10 cellular contexts compared by ENCODE assay signal in the genomic region with DNA sequence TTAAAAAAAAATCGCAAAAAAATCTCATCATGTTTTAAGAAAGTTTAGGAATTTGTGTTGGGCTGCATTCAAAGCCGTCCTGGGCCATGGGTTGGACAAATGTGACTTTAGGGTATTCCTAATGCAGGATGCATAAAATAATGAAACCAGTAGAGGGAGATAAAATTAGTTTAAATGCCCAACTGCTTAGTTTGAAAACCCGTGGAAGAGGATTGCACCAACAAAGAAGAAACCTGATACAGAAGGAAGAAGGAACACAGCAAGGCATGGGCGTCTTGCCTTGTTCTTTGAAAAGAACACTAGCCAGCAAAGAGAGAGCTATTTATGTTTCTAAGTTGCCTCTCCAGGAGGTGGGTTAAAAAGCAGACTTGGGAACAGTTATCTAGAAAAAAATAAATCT. TPM values are rescaled to one million over a fixed set of nuclear protein-coding genes. Genes with fewer than 3 reads are reported as not detected.
DNase-seq lines count a peak whose midpoint lies in the region; ATAC-seq and TF ChIP-seq lines count a peak whose summit lies in the region.
"Had no signal": no experiment of that assay in that cellular context is flagged by ENCODE, and none has a peak within 500 bp of the region (broad histone marks: within the 10 kb centered on the region; RNA-seq: fewer than 3 reads in every experiment).

No MANE protein-coding gene starts in this region.

- H3K4me3 ChIP-seq in GM23248 (no peak overlapping the region), foreskin fibroblast (ENCODE audit: low read depth in 1 of 2, low read length in 2 of 2) (no peak overlapping the region), transverse colon (no peak overlapping the region), vagina (no peak overlapping the region)
- H3K4me3 ChIP-seq: SJSA1 had no signal

- no peak for TF ChIP-seq EP300 in transverse colon (IDR thresholded peaks at IDR 0.05; ENCODE audit: low read depth)

- 0 out of 2 replicates have a peak, but pooled peaks cover 5% of the 10 kb centered on the region for H3F3A ChIP-seq in GM23248 (ENCODE audit: insufficient read depth)

- H3K27ac ChIP-seq in GM23248 = no peak overlapping the region
- no peak overlapping the region for H3K27ac ChIP-seq in RWPE1
- no peak overlapping the region for H3K27ac ChIP-seq in transverse colon
- H3K27ac ChIP-seq in vagina = no peak overlapping the region
- H3K27ac ChIP-seq: SJSA1 had no signal

- no peaks in the 10 kb centered on the region for H3K4me1 Mint-ChIP-seq in stimulated activated effector memory CD8-positive, alpha-beta T cell treated with anti-CD3 and anti-CD28 coated beads, Interleukin-12 subunit alpha, Interleukin-12 subunit beta, amount 100 ng/mL, for 72 hours
- H3K4me1 Mint-ChIP-seq: activated naive CD8-positive, alpha-beta T cell treated with anti-CD3 and anti-CD28 coated beads, Interleukin-2, amount 10 ng/mL, durations not matched to agents 7 days and 5 days had no signal

- no peak overlapping the region for H3K4me2 ChIP-seq in GM23248 (ENCODE audit: unreplicated experiment)

- 0 out of 2 replicates have a peak overlapping the region, but pooled peaks have one; percentile 19 for H2AFZ ChIP-seq in GM23248

- DNase-seq in ACHN (peak; percentile 16), GM23248 (peak; percentile 52), RWPE1 (ENCODE audit: low spot score) (peak; percentile 28), foreskin fibroblast (peak; percentile 23 to 56), transverse colon (no peak), vagina (ENCODE audit: extremely low spot score in 2 of 2) (no peak), HK-2 (ENCODE audit: unreplicated experiment) (no peak)
- DNase-seq in stimulated activated effector memory CD8-positive, alpha-beta T cell treated with anti-CD3 and anti-CD28 coated beads, Interleukin-12 subunit alpha, Interleukin-12 subunit beta, amount 100 ng/mL, for 72 hours (ENCODE audit: low spot score in 2 of 2) = no peak
- DNase-seq: activated naive CD8-positive, alpha-beta T cell treated with anti-CD3 and anti-CD28 coated beads, Interleukin-2, amount 10 ng/mL, durations not matched to agents 7 days and 5 days had no signal

- POLR2A ChIA-PET in RWPE1 (lab: Yijun Ruan, JAX; ENCODE audit: low non-redundant PET) = no interaction called here

- in situ Hi-C loops in ACHN (cut with HindIII; ENCODE audit: low pct_ligation_motif_present, low pct_unique_long_range_greater_than_20kb, low sequenced_read_pairs) = no loop called here
- in situ Hi-C loops in GM23248 (cut with MboI) = no loop called here
- in situ Hi-C loops in transverse colon (cut with MboI; ENCODE audit: low pct_ligation_motif_present in 1 of 4, low pct_unique_long_range_greater_than_20kb in 1 of 4, low sequenced_read_pairs in 3 of 4) = no loop called here

- no peak overlapping the region for H3K4me3 Mint-ChIP-seq in stimulated activated effector memory CD8-positive, alpha-beta T cell treated with anti-CD3 and anti-CD28 coated beads, Interleukin-12 subunit alpha, Interleukin-12 subunit beta, amount 100 ng/mL, for 72 hours
- H3K4me3 Mint-ChIP-seq: activated naive CD8-positive, alpha-beta T cell treated with anti-CD3 and anti-CD28 coated beads, Interleukin-2, amount 10 ng/mL, durations not matched to agents 7 days and 5 days had no signal

- ATAC-seq in stimulated activated effector memory CD8-positive, alpha-beta T cell treated with anti-CD3 and anti-CD28 coated beads, Interleukin-12 subunit alpha, Interleukin-12 subunit beta, amount 100 ng/mL, for 72 hours = no peak

- 33 to 34% methylated on average over 4 of the region's 4 CpGs for WGBS in GM23248 (ENCODE audit: low coverage in 1 of 2, low lambda C conversion rate in 2 of 2, missing lambda C conversion rate in 2 of 2), 2 experiments
- WGBS in transverse colon (ENCODE audit: low coverage in 1 of 2), 2 donors = 52 to 65% methylated on average over 4 of the region's 4 CpGs

- H3K9me3 Mint-ChIP-seq in stimulated activated effector memory CD8-positive, alpha-beta T cell treated with anti-CD3 and anti-CD28 coated beads, Interleukin-12 subunit alpha, Interleukin-12 subunit beta, amount 100 ng/mL, for 72 hours = no peaks in the 10 kb centered on the region
- H3K9me3 Mint-ChIP-seq: activated naive CD8-positive, alpha-beta T cell treated with anti-CD3 and anti-CD28 coated beads, Interleukin-2, amount 10 ng/mL, durations not matched to agents 7 days and 5 days had no signal

- H3K9me2 ChIP-seq in GM23248 (ENCODE audit: insufficient read depth) = no peaks in the 10 kb centered on the region

- 0 out of 2 replicates have a peak, but pooled peaks have one; percentile 12 for TF ChIP-seq CTCF in RWPE1 (conservative IDR thresholded peaks at IDR 0.05; ENCODE audit: low read depth)
- peak; percentile 14 for TF ChIP-seq CTCF in foreskin fibroblast (IDR thresholded peaks at IDR 0.05; ENCODE audit: low read depth, low read length)
- no peak for TF ChIP-seq CTCF in transverse colon (IDR thresholded peaks at IDR 0.05)
- no peak for TF ChIP-seq CTCF in vagina (IDR thresholded peaks at IDR 0.05)

- H3K9me3 ChIP-seq in GM23248 (ENCODE audit: low read depth) (no peaks in the 10 kb centered on the region), transverse colon (no peaks in the 10 kb centered on the region), vagina (no peaks in the 10 kb centered on the region)
- H3K9me3 ChIP-seq: SJSA1 had no signal

- intact Hi-C loops in transverse colon (cut with DNase I; ENCODE audit: low total_unique reads) (no loop called here), vagina (cut with DNase I) (no loop called here)

- H3K79me2 ChIP-seq in GM23248 (ENCODE audit: insufficient read depth) = no peaks in the 10 kb centered on the region

- H3K36me3 ChIP-seq in GM23248 (ENCODE audit: low read depth) (0 out of 2 replicates have a peak, but pooled peaks cover 3% of the 10 kb centered on the region), transverse colon (no peaks in the 10 kb centered on the region), vagina (no peaks in the 10 kb centered on the region)
- H3K36me3 ChIP-seq: SJSA1 had no signal

- H3K4me1 ChIP-seq in GM23248 (ENCODE audit: insufficient read depth) (no peaks in the 10 kb centered on the region), transverse colon (no peaks in the 10 kb centered on the region), vagina (no peaks in the 10 kb centered on the region)
- H3K4me1 ChIP-seq: SJSA1 had no signal

- peaks cover 2% of the 10 kb centered on the region for H3K36me3 Mint-ChIP-seq in stimulated activated effector memory CD8-positive, alpha-beta T cell treated with anti-CD3 and anti-CD28 coated beads, Interleukin-12 subunit alpha, Interleukin-12 subunit beta, amount 100 ng/mL, for 72 hours

- no peak overlapping the region for H3K27ac Mint-ChIP-seq in stimulated activated effector memory CD8-positive, alpha-beta T cell treated with anti-CD3 and anti-CD28 coated beads, Interleukin-12 subunit alpha, Interleukin-12 subunit beta, amount 100 ng/mL, for 72 hours
- H3K27ac Mint-ChIP-seq: activated naive CD8-positive, alpha-beta T cell treated with anti-CD3 and anti-CD28 coated beads, Interleukin-2, amount 10 ng/mL, durations not matched to agents 7 days and 5 days had no signal

- no peaks in the 10 kb centered on the region for H3K27me3 ChIP-seq in GM23248 (replicated peaks; ENCODE audit: insufficient read depth)
- no peaks in the 10 kb centered on the region for H3K27me3 ChIP-seq in transverse colon
- no peaks in the 10 kb centered on the region for H3K27me3 ChIP-seq in vagina
- H3K27me3 ChIP-seq: SJSA1 had no signal

- CTCF ChIA-PET in RWPE1 (lab: Yijun Ruan, JAX) = no interaction called here

- H4K20me1 ChIP-seq in GM23248 (ENCODE audit: insufficient read depth) = no peaks in the 10 kb centered on the region

- TF ChIP-seq POLR2A in transverse colon (IDR thresholded peaks at IDR 0.05) = no peak
- no peak for TF ChIP-seq POLR2A in vagina (IDR thresholded peaks at IDR 0.05)

- H3K9ac ChIP-seq in GM23248 = no peak overlapping the region

RNA-seq across cellular contexts. Expression of a gene that starts 37.9 kb away (rescaled TPM):
- total RNA-seq in GM23248 (2014; rRNA removed; shearing (Covaris generic)) = 20.5 and 32.2 TPM in 2 replicates
- polyA plus RNA-seq in GM23248 (2016; fragmentation: Nextera tagmentation; extraction: Ambion mirVana) = 28.7 and 31.4 TPM in 2 replicates
- total RNA-seq in transverse colon (1 to 10 TPM; 1.1 to 6.8 (median 2.7) TPM), vagina (9.3 TPM)

RNA-seq across cellular contexts. Expression of a gene that starts 38.1 kb away (rescaled TPM):
- 17.9 and 22.6 TPM in 2 replicates for total RNA-seq in GM23248 (2014; rRNA removed; shearing (Covaris generic))
- 19.1 and 19.6 TPM in 2 replicates for polyA plus RNA-seq in GM23248 (2016; fragmentation: Nextera tagmentation; extraction: Ambion mirVana)
- 10 to 100 TPM in 3 of 4 donors, 1 to 10 TPM in 1; 9.6 to 43.5 (median 31.5) TPM for total RNA-seq in transverse colon
- total RNA-seq in vagina = 24.1 TPM

Comparison
In these comparisons a context has a peak if more than half of its experiments do, and no peak if none do; other contexts are left out.
1. DNase-seq: peak in ACHN (single experiment), GM23248 (single experiment), RWPE1 (single experiment) and foreskin fibroblast (2 of 2); none in transverse colon (single experiment), stimulated activated effector memory CD8-positive, alpha-beta T cell treated with anti-CD3 and anti-CD28 coated beads, Interleukin-12 subunit alpha, Interleukin-12 subunit beta, amount 100 ng/mL, for 72 hours (0 of 2), vagina (0 of 2) and HK-2 (single experiment).
2. CTCF ChIP-seq: peak in RWPE1 (single experiment) and foreskin fibroblast (single experiment); none in transverse colon (0 of 5) and vagina (0 of 3).